9 cellular contexts compared by ENCODE assay signal in genomic region chr15:22981336-22981840, GRCh38. TPM values are rescaled to one million over a fixed set of nuclear protein-coding genes. Genes with fewer than 3 reads are reported as not detected.
DNase-seq lines count a peak whose midpoint lies in the region; ATAC-seq, FAIRE-seq and TF ChIP-seq lines count a peak whose summit lies in the region.
"Had no signal": no experiment of that assay in that cellular context is flagged by ENCODE, and none has a peak within 500 bp of the region (broad histone marks: within the 10 kb centered on the region; RNA-seq: fewer than 3 reads in every experiment).

No MANE protein-coding gene starts in this region.

- H3K27me3 ChIP-seq in left ventricle myocardium inferior (ENCODE audit: low read depth) (no peaks in the 10 kb centered on the region), bronchial epithelial cell (ENCODE audit: control insufficient read depth, insufficient read depth, low read length) (no peaks in the 10 kb centered on the region), mucosa of stomach (ENCODE audit: control insufficient read depth, insufficient read depth, low read length) (no peaks in the 10 kb centered on the region)

- H3K4me1 ChIP-seq in left ventricle myocardium inferior, result peaks cover 40% of the 10 kb centered on the region
- peaks cover 7% of the 10 kb centered on the region for H3K4me1 ChIP-seq in mucosa of stomach (ENCODE audit: control insufficient read depth, insufficient read depth, low read length)

- no peak for ATAC-seq in left ventricle myocardium superior
- no peak for ATAC-seq in GM19395 (IDR thresholded peaks at IDR 0.05; ENCODE audit: unreplicated experiment)

- H3K9ac ChIP-seq in mucosa of stomach (ENCODE audit: low read length), result peak overlapping the region; percentile 93

- FAIRE-seq in bronchial epithelial cell (lab: Jason Lieb, UNC), result no peak

- no peak for DNase-seq in left ventricle myocardium inferior
- DNase-seq in left ventricle myocardium superior, result no peak
- DNase-seq in bronchial epithelial cell (ENCODE audit: low read depth), result no peak
- DNase-seq in AG08396 (ENCODE audit: low spot score), result no peak
- DNase-seq in KG1 (lab: John Stamatoyannopoulos, UW), result no peak
- no peak for DNase-seq in COLO829 (ENCODE audit: low spot score)
- DNase-seq: DMS 273 treated with DMSO at 0.1 percent for 48 hours had no signal

- H3K4me3 ChIP-seq in left ventricle myocardium inferior (peak overlapping the region; percentile 94), bronchial epithelial cell (ENCODE audit: low read depth, low read length) (peak overlapping the region; percentile 96), mucosa of stomach (ENCODE audit: low read length) (peak overlapping the region; percentile 49)

- peak overlapping the region; percentile 94 for H3K27ac ChIP-seq in left ventricle myocardium inferior (replicated peaks)

- H3K36me3 ChIP-seq in left ventricle myocardium inferior (no peaks in the 10 kb centered on the region), bronchial epithelial cell (ENCODE audit: control insufficient read depth, insufficient read depth, low read length) (no peaks in the 10 kb centered on the region), mucosa of stomach (ENCODE audit: control insufficient read depth, insufficient read depth, low read length) (no peaks in the 10 kb centered on the region)

- intact Hi-C loops in left ventricle myocardium inferior (cut with micrococcal nuclease) (no loop called here), left ventricle myocardium superior (cut with micrococcal nuclease) (no loop called here)

- TF ChIP-seq CTCF in left ventricle myocardium inferior (IDR thresholded peaks at IDR 0.05; ENCODE audit: borderline replicate concordance), result no peak
- TF ChIP-seq CTCF in bronchial epithelial cell (IDR thresholded peaks at IDR 0.05; ENCODE audit: insufficient read depth, low read length, severe bottlenecking), result no peak

- H3K9me3 ChIP-seq in left ventricle myocardium inferior (replicated peaks) (no peaks in the 10 kb centered on the region), mucosa of stomach (ENCODE audit: control insufficient read depth, low read length) (no peaks in the 10 kb centered on the region)

RNA-seq across cellular contexts. Expression of gene CYFIP1, which starts 1.2 kb away (rescaled TPM):
- 24.1 TPM for total RNA-seq in left ventricle myocardium inferior
- total RNA-seq in left ventricle myocardium superior, result 32.4 TPM
- 59.5 and 61.4 TPM in 2 replicates for total RNA-seq in bronchial epithelial cell

RNA-seq across cellular contexts. Expression of gene TUBGCP5, which starts 58.0 kb away (rescaled TPM):
- total RNA-seq in left ventricle myocardium inferior, result 11.3 TPM
- total RNA-seq in left ventricle myocardium superior, result 11.5 TPM
- total RNA-seq in bronchial epithelial cell, result 12.9 and 18.9 TPM in 2 replicates
